Comparison of ENCODE assay signal across 14 cellular contexts in the genomic region with DNA sequence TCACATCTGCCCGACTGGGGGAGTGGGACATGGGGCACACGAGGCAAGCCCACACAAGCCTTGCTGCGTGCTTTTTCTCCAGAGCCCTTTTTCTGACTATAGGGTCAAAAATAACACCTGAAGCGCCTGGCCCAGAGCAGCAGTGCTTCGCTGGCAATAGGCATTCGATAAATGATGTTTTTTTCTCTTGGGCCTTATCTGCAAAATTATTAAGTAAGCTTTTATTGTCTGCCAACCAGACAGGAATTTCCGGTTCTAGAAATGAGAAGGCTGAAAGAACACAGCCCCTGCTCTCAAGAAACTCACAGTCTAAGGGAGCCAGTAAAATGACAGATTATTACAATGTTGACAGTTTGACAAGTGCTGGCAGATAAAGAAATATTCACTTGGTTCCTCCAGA. TPM values are rescaled to one million over a fixed set of nuclear protein-coding genes. Genes with fewer than 3 reads are reported as not detected.
DNase-seq lines count a peak whose midpoint lies in the region; ATAC-seq and TF ChIP-seq lines count a peak whose summit lies in the region.
"Had no signal": no experiment of that assay in that cellular context is flagged by ENCODE, and none has a peak within 500 bp of the region (broad histone marks: within the 10 kb centered on the region; RNA-seq: fewer than 3 reads in every experiment).

No MANE protein-coding gene starts in this region.

- ATAC-seq in activated CD8-positive, alpha-beta T cell treated with anti-CD3 and anti-CD28 coated beads, Interleukin-2, amount 10 ng/mL, durations not matched to agents 7 days and 5 days = no peak
- ATAC-seq in activated CD8-positive, alpha-beta T cell treated with anti-CD3 and anti-CD28 coated beads for 36 hours = no peak
- no peak for ATAC-seq in GM21717 (IDR thresholded peaks at IDR 0.05; ENCODE audit: unreplicated experiment)
- ATAC-seq in GM18519 (IDR thresholded peaks at IDR 0.05; ENCODE audit: low FRiP score, unreplicated experiment) = no peak
- ATAC-seq: gastroesophageal sphincter had no signal

- H3K27ac Mint-ChIP-seq in activated CD8-positive, alpha-beta T cell treated with anti-CD3 and anti-CD28 coated beads, Interleukin-2, amount 10 ng/mL, durations not matched to agents 7 days and 5 days = peak overlapping the region; percentile 20
- no peak overlapping the region for H3K27ac Mint-ChIP-seq in activated CD8-positive, alpha-beta T cell treated with anti-CD3 and anti-CD28 coated beads for 36 hours
- H3K27ac Mint-ChIP-seq in mesothelial cell of epicardium (peak overlapping the region; percentile 96), type B pancreatic cell (peak overlapping the region; percentile 97)
- H3K27ac Mint-ChIP-seq: activated CD4-positive, alpha-beta memory T cell treated with anti-CD3 and anti-CD28 coated beads for 36 hours; HFFc6 had no signal

- peaks cover 37% of the 10 kb centered on the region for H3K4me1 Mint-ChIP-seq in activated CD8-positive, alpha-beta T cell treated with anti-CD3 and anti-CD28 coated beads, Interleukin-2, amount 10 ng/mL, durations not matched to agents 7 days and 5 days (ENCODE audit: low read depth)
- H3K4me1 Mint-ChIP-seq in activated CD8-positive, alpha-beta T cell treated with anti-CD3 and anti-CD28 coated beads for 36 hours (ENCODE audit: low read depth) = peaks cover 28% of the 10 kb centered on the region
- H3K4me1 Mint-ChIP-seq in mesothelial cell of epicardium = peaks cover 71% of the 10 kb centered on the region
- H3K4me1 Mint-ChIP-seq in type B pancreatic cell (ENCODE audit: unreplicated experiment) = peaks cover 37% of the 10 kb centered on the region

- H3K4me3 Mint-ChIP-seq in activated CD8-positive, alpha-beta T cell treated with anti-CD3 and anti-CD28 coated beads, Interleukin-2, amount 10 ng/mL, durations not matched to agents 7 days and 5 days = no peak overlapping the region
- H3K4me3 Mint-ChIP-seq in activated CD8-positive, alpha-beta T cell treated with anti-CD3 and anti-CD28 coated beads for 36 hours = no peak overlapping the region
- H3K4me3 Mint-ChIP-seq in mesothelial cell of epicardium (no peak overlapping the region), type B pancreatic cell (peak overlapping the region; percentile 75)
- H3K4me3 Mint-ChIP-seq: activated CD4-positive, alpha-beta memory T cell treated with anti-CD3 and anti-CD28 coated beads for 36 hours; HFFc6 had no signal

- CTCF ChIA-PET in activated CD8-positive, alpha-beta T cell treated with anti-CD3 and anti-CD28 coated beads, Interleukin-2, amount 10 ng/mL, durations not matched to agents 7 days and 5 days (lab: Charles Lee) = interaction anchor here (0.7 to 3.1 kb wide), 7 partner anchors 8 to 553 kb away, joined by 3 to 17 read pairs (median 5); a partner anchor contains a TSS
- CTCF ChIA-PET in activated CD8-positive, alpha-beta T cell treated with anti-CD3 and anti-CD28 coated beads for 36 hours (lab: Charles Lee) = interaction anchor here (0.8 to 8.8 kb wide), 5 partner anchors 8 to 61 kb away, joined by 3 to 125 read pairs (median 3); a partner anchor contains a TSS

- intact Hi-C loops in activated CD8-positive, alpha-beta T cell treated with anti-CD3 and anti-CD28 coated beads for 36 hours (cut with micrococcal nuclease) = no loop called here

- POLR2A ChIA-PET in activated CD8-positive, alpha-beta T cell treated with anti-CD3 and anti-CD28 coated beads, Interleukin-2, amount 10 ng/mL, durations not matched to agents 7 days and 5 days (lab: Charles Lee) = interaction anchor here (1.2 kb wide), 1 partner anchor 8 kb away, joined by 4 read pairs; no protein-coding TSS in a partner anchor
- POLR2A ChIA-PET in activated CD8-positive, alpha-beta T cell treated with anti-CD3 and anti-CD28 coated beads for 36 hours (lab: Charles Lee) = interaction anchor here (0.5 to 1.1 kb wide), 3 partner anchors 11 to 93 kb away, joined by 3 to 6 read pairs (median 3); no protein-coding TSS in a partner anchor

- no peak for DNase-seq in activated CD8-positive, alpha-beta T cell treated with anti-CD3 and anti-CD28 coated beads, Interleukin-2, amount 10 ng/mL, durations not matched to agents 7 days and 5 days
- no peak for DNase-seq in activated CD8-positive, alpha-beta T cell treated with anti-CD3 and anti-CD28 coated beads for 36 hours
- DNase-seq in cardiac fibroblast (ENCODE audit: low read depth in 2 of 2) = peak; percentile 28 to 68
- no peak for DNase-seq in mesothelial cell of epicardium (ENCODE audit: low spot score in 2 of 2, unreplicated experiment in 2 of 2)
- DNase-seq in type B pancreatic cell (ENCODE audit: extremely low spot score, unreplicated experiment) = no peak
- no peak for DNase-seq in SK-N-DZ (ENCODE audit: low spot score)
- DNase-seq: activated CD4-positive, alpha-beta memory T cell treated with anti-CD3 and anti-CD28 coated beads for 36 hours; anterior cingulate cortex; HFFc6; NCI-H1930; SIG-M5 had no signal

- H3K4me3 ChIP-seq in cardiac fibroblast (replicated peaks in 1 of 2; ENCODE audit: low read depth in 2 of 2, low read length in 2 of 2) = no peak overlapping the region
- H3K4me3 ChIP-seq: gastroesophageal sphincter had no signal

- no peak for TF ChIP-seq CTCF in activated CD8-positive, alpha-beta T cell treated with anti-CD3 and anti-CD28 coated beads for 36 hours (IDR thresholded peaks at IDR 0.05)
- TF ChIP-seq CTCF in cardiac fibroblast (IDR thresholded peaks at IDR 0.05; ENCODE audit: low read depth, low read length) = no peak
- no peak for TF ChIP-seq CTCF in mesothelial cell of epicardium (IDR thresholded peaks at IDR 0.05; ENCODE audit: unreplicated experiment)
- no peak for TF ChIP-seq CTCF in type B pancreatic cell (conservative IDR thresholded peaks at IDR 0.05)

- H3K9me3 Mint-ChIP-seq in activated CD8-positive, alpha-beta T cell treated with anti-CD3 and anti-CD28 coated beads, Interleukin-2, amount 10 ng/mL, durations not matched to agents 7 days and 5 days (ENCODE audit: insufficient read depth) = no peaks in the 10 kb centered on the region
- H3K9me3 Mint-ChIP-seq in activated CD8-positive, alpha-beta T cell treated with anti-CD3 and anti-CD28 coated beads for 36 hours = no peaks in the 10 kb centered on the region
- no peaks in the 10 kb centered on the region for H3K9me3 Mint-ChIP-seq in mesothelial cell of epicardium
- no peaks in the 10 kb centered on the region for H3K9me3 Mint-ChIP-seq in type B pancreatic cell
- H3K9me3 Mint-ChIP-seq: activated CD4-positive, alpha-beta memory T cell treated with anti-CD3 and anti-CD28 coated beads for 36 hours; HFFc6 had no signal

- no peaks in the 10 kb centered on the region for H3K27me3 Mint-ChIP-seq in activated CD8-positive, alpha-beta T cell treated with anti-CD3 and anti-CD28 coated beads, Interleukin-2, amount 10 ng/mL, durations not matched to agents 7 days and 5 days (ENCODE audit: low read depth)
- no peaks in the 10 kb centered on the region for H3K27me3 Mint-ChIP-seq in activated CD8-positive, alpha-beta T cell treated with anti-CD3 and anti-CD28 coated beads for 36 hours
- H3K27me3 Mint-ChIP-seq in mesothelial cell of epicardium (ENCODE audit: low read depth) = no peaks in the 10 kb centered on the region
- no peaks in the 10 kb centered on the region for H3K27me3 Mint-ChIP-seq in type B pancreatic cell
- H3K27me3 Mint-ChIP-seq: activated CD4-positive, alpha-beta memory T cell treated with anti-CD3 and anti-CD28 coated beads for 36 hours had no signal

- no peaks in the 10 kb centered on the region for H3K36me3 Mint-ChIP-seq in activated CD8-positive, alpha-beta T cell treated with anti-CD3 and anti-CD28 coated beads, Interleukin-2, amount 10 ng/mL, durations not matched to agents 7 days and 5 days (ENCODE audit: low read depth)
- no peaks in the 10 kb centered on the region for H3K36me3 Mint-ChIP-seq in activated CD8-positive, alpha-beta T cell treated with anti-CD3 and anti-CD28 coated beads for 36 hours (ENCODE audit: low read depth)
- H3K36me3 Mint-ChIP-seq in mesothelial cell of epicardium (no peaks in the 10 kb centered on the region), type B pancreatic cell (no peaks in the 10 kb centered on the region)
- H3K36me3 Mint-ChIP-seq: activated CD4-positive, alpha-beta memory T cell treated with anti-CD3 and anti-CD28 coated beads for 36 hours had no signal

RNA-seq across cellular contexts. Expression of a gene that starts 2.7 kb away (rescaled TPM):
- total RNA-seq in activated CD8-positive, alpha-beta T cell treated with anti-CD3 and anti-CD28 coated beads, Interleukin-2, amount 10 ng/mL, durations not matched to agents 7 days and 5 days = 10 to 100 TPM; 52.9 to 58.9 TPM
- total RNA-seq in activated CD8-positive, alpha-beta T cell treated with anti-CD3 and anti-CD28 coated beads for 36 hours = 10 to 100 TPM; 53.5 to 57.9 TPM
- total RNA-seq in mesothelial cell of epicardium (74.9 to 82.6 TPM (median 80.7 TPM) in 3 replicates), type B pancreatic cell (ENCODE audit: low replicate concordance) (94.5 and 303 TPM in 2 replicates)
- polyA plus RNA-seq in SK-N-DZ (2014; cell fraction: cytosol; rRNA removed) = 1.6 and 2.0 TPM in 2 replicates
- 1.4 TPM in 2 replicates for polyA plus RNA-seq in SK-N-DZ (2014; cell fraction: nucleus; rRNA removed)

RNA-seq across cellular contexts. Expression of a gene that starts 24.7 kb away (rescaled TPM):
- 10 to 100 TPM; 36.7 to 37.6 TPM for total RNA-seq in activated CD8-positive, alpha-beta T cell treated with anti-CD3 and anti-CD28 coated beads, Interleukin-2, amount 10 ng/mL, durations not matched to agents 7 days and 5 days
- total RNA-seq in activated CD8-positive, alpha-beta T cell treated with anti-CD3 and anti-CD28 coated beads for 36 hours = 10 to 100 TPM; 19.8 to 24.4 TPM
- 63.2 to 70.4 TPM (median 69.5 TPM) in 3 replicates for total RNA-seq in mesothelial cell of epicardium
- total RNA-seq in type B pancreatic cell (ENCODE audit: low replicate concordance) = 58.4 and 66.4 TPM in 2 replicates
- 72.8 and 76.1 TPM in 2 replicates for polyA plus RNA-seq in SK-N-DZ (2014; cell fraction: cytosol; rRNA removed)
- polyA plus RNA-seq in SK-N-DZ (2014; cell fraction: nucleus; rRNA removed) = 54.6 and 55.3 TPM in 2 replicates

RNA-seq across cellular contexts. Expression of a gene that starts 25.1 kb away (rescaled TPM):
- total RNA-seq in activated CD8-positive, alpha-beta T cell treated with anti-CD3 and anti-CD28 coated beads, Interleukin-2, amount 10 ng/mL, durations not matched to agents 7 days and 5 days = 10 to 100 TPM; 52.6 to 56.2 TPM
- 10 to 100 TPM; 75.8 to 82.8 TPM for total RNA-seq in activated CD8-positive, alpha-beta T cell treated with anti-CD3 and anti-CD28 coated beads for 36 hours
- total RNA-seq in mesothelial cell of epicardium (66.6 to 67.2 TPM (median 67.1 TPM) in 3 replicates), type B pancreatic cell (ENCODE audit: low replicate concordance) (82.2 and 97.8 TPM in 2 replicates)
- 128 and 170 TPM in 2 replicates for polyA plus RNA-seq in SK-N-DZ (2014; cell fraction: cytosol; rRNA removed)
- polyA plus RNA-seq in SK-N-DZ (2014; cell fraction: nucleus; rRNA removed) = 197 and 224 TPM in 2 replicates

RNA-seq across cellular contexts. Expression of a gene that starts 34.2 kb away (rescaled TPM):
- under 1 TPM; 0.97 TPM for total RNA-seq in activated CD8-positive, alpha-beta T cell treated with anti-CD3 and anti-CD28 coated beads, Interleukin-2, amount 10 ng/mL, durations not matched to agents 7 days and 5 days
- under 1 TPM; 0.16 to 0.45 TPM for total RNA-seq in activated CD8-positive, alpha-beta T cell treated with anti-CD3 and anti-CD28 coated beads for 36 hours
- total RNA-seq in mesothelial cell of epicardium = 0.55 to 0.93 TPM (median 0.78 TPM) in 3 replicates
- total RNA-seq in type B pancreatic cell (ENCODE audit: low replicate concordance) = 2.1 and 5.7 TPM in 2 replicates
- 0.91 and 1.2 TPM in 2 replicates for polyA plus RNA-seq in SK-N-DZ (2014; cell fraction: cytosol; rRNA removed)
- 1.3 TPM in 1 of 2 replicates, not detected in the other for polyA plus RNA-seq in SK-N-DZ (2014; cell fraction: nucleus; rRNA removed)

Comparison
In these comparisons a context has a peak if more than half of its experiments do, and no peak if none do; other contexts are left out.
1. DNase-seq: peak in cardiac fibroblast (2 of 2); none in activated CD8-positive, alpha-beta T cell treated with anti-CD3 and anti-CD28 coated beads, Interleukin-2, amount 10 ng/mL, durations not matched to agents 7 days and 5 days (single experiment), activated CD8-positive, alpha-beta T cell treated with anti-CD3 and anti-CD28 coated beads for 36 hours (single experiment), mesothelial cell of epicardium (0 of 2), type B pancreatic cell (single experiment) and SK-N-DZ (single experiment).